ENCODE assay signal across 8 cellular contexts in the genomic region with DNA sequence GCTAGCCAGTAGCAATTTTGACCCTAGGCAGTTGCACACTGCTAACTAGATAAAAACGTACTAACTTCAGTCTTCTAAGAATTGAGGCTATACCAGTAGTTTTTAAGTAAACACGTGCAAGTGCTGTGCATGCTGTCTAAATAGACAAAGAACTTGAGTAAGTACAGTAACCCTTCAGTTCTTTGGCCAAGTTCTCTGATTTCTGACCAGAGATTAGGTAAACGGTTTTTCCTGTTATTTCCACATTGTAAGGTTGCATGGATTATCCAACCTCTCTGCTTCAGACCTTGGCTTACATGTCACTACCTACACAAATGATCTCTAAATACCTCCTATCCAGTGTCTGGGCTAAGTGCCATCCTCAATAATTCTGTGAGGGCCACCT. TPM values are rescaled to one million over a fixed set of nuclear protein-coding genes. Genes with fewer than 3 reads are reported as not detected.
A peak's percentile ranks its signal among the peaks of the same experiment; 100 is the strongest.
DNase-seq lines count a peak whose midpoint lies in the region; ATAC-seq and TF ChIP-seq lines count a peak whose summit lies in the region.

No MANE protein-coding gene starts in this region.

- intact Hi-C loops in HCT116 (cut with micrococcal nuclease), result loop anchor here (1.0 to 5.0 kb wide), 3 partner anchors 170 to 579 kb away; a partner anchor contains a TSS
- intact Hi-C loops in right cardiac atrium (cut with DNase I), result loop anchor here in 3 of 4 donors (2.0 kb wide), 1 partner anchor 251 kb away; no protein-coding TSS in a partner anchor

- H3K4me3 ChIP-seq in HCT116 (replicated peaks in 1 of 2; ENCODE audit: low read depth in 1 of 2, low read length in 2 of 2) (peak overlapping the region; percentile 63 to 74), WERI-Rb-1 (ENCODE audit: low read depth, low read length) (peak overlapping the region; percentile 70), right cardiac atrium (ENCODE audit: low read length) (peak overlapping the region; percentile 82), skin epidermis (peak overlapping the region; percentile 52 to 89 (median 83))

- peaks cover 26% of the 10 kb centered on the region for H3K79me2 ChIP-seq in HCT116 (ENCODE audit: insufficient read depth, low read length)

- H3K4me1 ChIP-seq in HCT116 (ENCODE audit: control insufficient read depth in 1 of 2, insufficient read depth in 2 of 2, low read length in 2 of 2) (peaks cover 12 to 25% of the 10 kb centered on the region in 2 experiments), right cardiac atrium (ENCODE audit: control insufficient read depth, insufficient read depth, low read length) (peaks cover 5% of the 10 kb centered on the region)

- peak overlapping the region; percentile 87 for H3K4me2 ChIP-seq in HCT116 (ENCODE audit: low read length)

- peak overlapping the region; percentile 76 for H3K9ac ChIP-seq in HCT116 (ENCODE audit: low read length)

- WGBS in right cardiac atrium, result 3% methylated on average over 3 of the region's 3 CpGs

- H3K36me3 ChIP-seq in HCT116 (ENCODE audit: control insufficient read depth in 1 of 2, insufficient read depth in 2 of 2, low read length in 2 of 2), result 0 out of 4 replicates have a peak, but pooled peaks cover 0 to 3% of the 10 kb centered on the region in 2 experiments
- H3K36me3 ChIP-seq in WERI-Rb-1, result no peaks in the 10 kb centered on the region

- CTCF ChIA-PET in HCT116 (lab: Charles Lee), result interaction anchor here (0.8 to 3.4 kb wide), 21 partner anchors 9 to 600 kb away, joined by 3 to 142 read pairs (median 5); a partner anchor contains a TSS

- no peak for TF ChIP-seq POLR2A in HCT116 (IDR thresholded peaks at IDR 0.05; ENCODE audit: borderline replicate concordance, extremely low read depth, insufficient read depth, insufficient read length)

- DNase-seq in HCT116 (ENCODE audit: low read depth, low spot score) (no peak), WERI-Rb-1 (no peak), right cardiac atrium (no peak), occipital lobe (lab: John Stamatoyannopoulos, UW) (no peak), NCI-H226 (no peak), medulla oblongata (ENCODE audit: extremely low spot score) (no peak)

- no peaks in the 10 kb centered on the region for H3K27me3 ChIP-seq in HCT116 (ENCODE audit: insufficient read depth, low read length)
- H3K27me3 ChIP-seq in WERI-Rb-1 (ENCODE audit: insufficient read depth, low read depth, severe bottlenecking), result no peaks in the 10 kb centered on the region
- no peaks in the 10 kb centered on the region for H3K27me3 ChIP-seq in right cardiac atrium (ENCODE audit: control insufficient read depth, insufficient read depth)

- TF ChIP-seq CTCF in HCT116 (IDR thresholded peaks at IDR 0.05 in 2 of 3, conservative IDR thresholded peaks at IDR 0.05 in 1 of 3; ENCODE audit: borderline replicate concordance in 1 of 3, insufficient read depth in 1 of 3, low read depth in 2 of 3, low read length in 2 of 3) (no peak), WERI-Rb-1 (IDR thresholded peaks at IDR 0.05; ENCODE audit: low read depth, low read length) (no peak)

- peak overlapping the region; percentile 77 for H3K27ac ChIP-seq in HCT116 (ENCODE audit: low read depth, low read length)
- no peak overlapping the region for H3K27ac ChIP-seq in WERI-Rb-1
- no peak overlapping the region for H3K27ac ChIP-seq in right cardiac atrium (ENCODE audit: low read length)
- H3K27ac ChIP-seq in skin epidermis, result peak overlapping the region in 16 of 21 experiments; percentile 4 to 91 (median 84)

- no peaks in the 10 kb centered on the region for H3K9me2 ChIP-seq in HCT116 (ENCODE audit: insufficient read depth)

- RAD21 ChIA-PET in HCT116 (lab: Charles Lee; ENCODE audit: low non-redundant PET in 1 of 2, low total read pairs in 2 of 2, uncharacterized antibody in 2 of 2, unreplicated experiment in 2 of 2), result interaction anchor here (0.8 to 1.3 kb wide), 4 partner anchors 247 to 252 kb away, joined by 3 to 4 read pairs (median 4); no protein-coding TSS in a partner anchor

- peak overlapping the region; percentile 40 for H2AFZ ChIP-seq in HCT116 (ENCODE audit: low read depth, low read length, poor library complexity, severe bottlenecking)

- no peak for TF ChIP-seq RAD21 in HCT116 (IDR thresholded peaks at IDR 0.05; ENCODE audit: low read depth)

- POLR2A ChIA-PET in HCT116 (lab: Charles Lee), result interaction anchor here (0.8 to 2.0 kb wide), 5 partner anchors 9 to 589 kb away, joined by 3 to 7 read pairs (median 4); a partner anchor contains a TSS

- ATAC-seq in HCT116 (no peak), right cardiac atrium (no peak), GM18870 (IDR thresholded peaks at IDR 0.05; ENCODE audit: unreplicated experiment) (no peak)

- no TSS peak for BruUV-seq in HCT116 (replicated peaks; lab: Mats Ljungman, UMichigan)

- no peaks in the 10 kb centered on the region for H4K20me1 ChIP-seq in HCT116 (ENCODE audit: insufficient read depth)

- H3K9me3 ChIP-seq in HCT116 (ENCODE audit: control insufficient read depth in 1 of 2, insufficient read depth in 1 of 2, low read depth in 1 of 2, low read length in 2 of 2) (no peaks in the 10 kb centered on the region), WERI-Rb-1 (ENCODE audit: severe bottlenecking) (no peaks in the 10 kb centered on the region), right cardiac atrium (ENCODE audit: control insufficient read depth, low read length) (no peaks in the 10 kb centered on the region)

TF ChIP-seq in HCT116, 20 proteins besides CTCF, POLR2A, EP300 and RAD21:
- TF ChIP-seq SRF (IDR thresholded peaks at IDR 0.05; ENCODE audit: low read depth) (no peak), ZNF274 (IDR thresholded peaks at IDR 0.05; ENCODE audit: low read depth, low read length) (no peak), CEBPB (IDR thresholded peaks at IDR 0.05; ENCODE audit: low read depth) (no peak), POLR2AphosphoS5 (IDR thresholded peaks at IDR 0.05; ENCODE audit: low read depth, low read length) (no peak), YY1 (IDR thresholded peaks at IDR 0.05; ENCODE audit: extremely low read depth, insufficient replicate concordance, low read depth, low read length) (no peak), JUND (IDR thresholded peaks at IDR 0.05) (no peak), ELF1 (IDR thresholded peaks at IDR 0.05; ENCODE audit: borderline replicate concordance, low read depth) (no peak), ZFX (IDR thresholded peaks at IDR 0.05) (no peak), EZH2 (IDR thresholded peaks at IDR 0.05) (no peak)
- TF ChIP-seq, protein P1, sequence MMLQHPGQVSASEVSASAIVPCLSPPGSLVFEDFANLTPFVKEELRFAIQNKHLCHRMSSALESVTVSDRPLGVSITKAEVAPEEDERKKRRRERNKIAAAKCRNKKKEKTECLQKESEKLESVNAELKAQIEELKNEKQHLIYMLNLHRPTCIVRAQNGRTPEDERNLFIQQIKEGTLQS (IDR thresholded peaks at IDR 0.05), result no peak
- TF ChIP-seq, protein P2, sequence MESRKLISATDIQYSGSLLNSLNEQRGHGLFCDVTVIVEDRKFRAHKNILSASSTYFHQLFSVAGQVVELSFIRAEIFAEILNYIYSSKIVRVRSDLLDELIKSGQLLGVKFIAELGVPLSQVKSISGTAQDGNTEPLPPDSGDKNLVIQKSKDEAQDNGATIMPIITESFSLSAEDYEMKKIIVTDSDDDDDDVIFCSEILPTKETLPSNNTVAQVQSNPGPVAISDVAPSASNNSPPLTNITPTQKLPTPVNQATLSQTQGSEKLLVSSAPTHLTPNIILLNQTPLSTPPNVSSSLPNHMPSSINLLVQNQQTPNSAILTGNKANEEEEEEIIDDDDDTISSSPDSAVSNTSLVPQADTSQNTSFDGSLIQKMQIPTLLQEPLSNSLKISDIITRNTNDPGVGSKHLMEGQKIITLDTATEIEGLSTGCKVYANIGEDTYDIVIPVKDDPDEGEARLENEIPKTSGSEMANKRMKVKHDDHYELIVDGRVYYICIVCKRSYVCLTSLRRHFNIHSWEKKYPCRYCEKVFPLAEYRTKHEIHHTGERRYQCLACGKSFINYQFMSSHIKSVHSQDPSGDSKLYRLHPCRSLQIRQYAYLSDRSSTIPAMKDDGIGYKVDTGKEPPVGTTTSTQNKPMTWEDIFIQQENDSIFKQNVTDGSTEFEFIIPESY (IDR thresholded peaks at IDR 0.05; ENCODE audit: extremely low read depth, insufficient replicate concordance, low read length), result no peak

RNA-seq across cellular contexts. Expression of a gene that starts 0.9 kb away (rescaled TPM):
- 10.9 TPM for total RNA-seq in HCT116 (2021; ENCODE audit: unreplicated experiment)
- polyA plus RNA-seq in HCT116 (2012), result 6.4 and 6.6 TPM in 2 replicates
- 1 to 10 TPM; 4.3 to 6.2 (median 4.9) TPM for total RNA-seq in right cardiac atrium
- 3.3 TPM for polyA plus RNA-seq in right cardiac atrium
- 24.2 TPM for total RNA-seq in occipital lobe

Comparison
In these comparisons a context has a peak if more than half of its experiments do, and no peak if none do; other contexts are left out.
1. H3K27ac ChIP-seq: peak in HCT116 (single experiment) and skin epidermis (16 of 21); none in WERI-Rb-1 (single experiment) and right cardiac atrium (single experiment).
2. Peak in every context shown above with its lines, with median percentiles within 50 percentile points of each other: H3K4me3 ChIP-seq.